ENCODE assay signal across 8 cellular contexts in genomic region chr7:150357277-150357676, GRCh38. TPM values are rescaled to one million over a fixed set of nuclear protein-coding genes. Genes with fewer than 3 reads are reported as not detected.
DNase-seq lines count a peak whose midpoint lies in the region; ATAC-seq lines count a peak whose summit lies in the region.

No MANE protein-coding gene starts in this region.

- peak overlapping the region; percentile 78 for H3K4me3 Mint-ChIP-seq in activated naive CD8-positive, alpha-beta T cell

- H3K27ac Mint-ChIP-seq in activated naive CD8-positive, alpha-beta T cell, result peak overlapping the region; percentile 92

- no peaks in the 10 kb centered on the region for H3K9me3 Mint-ChIP-seq in activated naive CD8-positive, alpha-beta T cell (ENCODE audit: low read depth)

- H3K27me3 Mint-ChIP-seq in activated naive CD8-positive, alpha-beta T cell, result no peaks in the 10 kb centered on the region

- peak; percentile 42 for ATAC-seq in HG02938 (IDR thresholded peaks at IDR 0.05; ENCODE audit: unreplicated experiment)
- no peak for ATAC-seq in esophagus mucosa

- H3K36me3 Mint-ChIP-seq in activated naive CD8-positive, alpha-beta T cell, result no peaks in the 10 kb centered on the region

- peaks cover 41% of the 10 kb centered on the region for H3K4me1 Mint-ChIP-seq in activated naive CD8-positive, alpha-beta T cell (ENCODE audit: low read depth)

- DNase-seq in DMS153 treated with DMSO at 0.1 percent for 48 hours (lab: John Stamatoyannopoulos, UW; ENCODE audit: unreplicated experiment) (peak; percentile 35), SHP77 treated with DMSO at 0.1 percent for 48 hours (lab: John Stamatoyannopoulos, UW) (peak; percentile 68), NOMO-1 treated with dmso at 0.1 percent for 144 hours (lab: John Stamatoyannopoulos, UW; ENCODE audit: unreplicated experiment) (no peak), cortex of kidney (lab: John Stamatoyannopoulos, UW) (no peak)
- peak; percentile 35 to 49 for DNase-seq in stimulated activated CD8-positive, alpha-beta memory T cell treated with anti-CD3 and anti-CD28 coated beads, Interleukin-2, amount 100 ng/mL, for 48 hours (ENCODE audit: low read depth in 2 of 2)

RNA-seq across cellular contexts. Expression of gene REPIN1, which starts 11.3 kb away (rescaled TPM):
- 44.9 TPM for total RNA-seq in esophagus mucosa

RNA-seq across cellular contexts. Expression of gene RARRES2, which starts 15.8 kb away (rescaled TPM):
- 7.5 TPM for total RNA-seq in esophagus mucosa

RNA-seq across cellular contexts. Expression of gene ZNF775, which starts 21.9 kb away (rescaled TPM):
- total RNA-seq in esophagus mucosa, result 1.3 TPM

RNA-seq across cellular contexts. Expression of gene ACTR3C, which starts 33.9 kb away (rescaled TPM):
- 6.1 TPM for total RNA-seq in esophagus mucosa

RNA-seq across cellular contexts. Expression of gene LRRC61, which starts 34.1 kb away (rescaled TPM):
- total RNA-seq in esophagus mucosa, result 9.6 TPM

Comparison
In these comparisons a context has a peak if more than half of its experiments do, and no peak if none do; other contexts are left out.
1. DNase-seq: peak in DMS153 treated with DMSO at 0.1 percent for 48 hours (single experiment), SHP77 treated with DMSO at 0.1 percent for 48 hours (single experiment) and stimulated activated CD8-positive, alpha-beta memory T cell treated with anti-CD3 and anti-CD28 coated beads, Interleukin-2, amount 100 ng/mL, for 48 hours (2 of 2); none in NOMO-1 treated with dmso at 0.1 percent for 144 hours (single experiment) and cortex of kidney (single experiment).